ENCODE assay signal across 1 cellular context in genomic region chr13:63696055-63696454, GRCh38.
TF ChIP-seq lines count a peak whose summit lies in the region.

No MANE protein-coding gene starts in this region.

TF ChIP-seq in SK-N-SH, 30 proteins besides CTCF, POLR2A, EP300 and RAD21 (continued from another document):
- TF ChIP-seq REST (IDR thresholded peaks at IDR 0.05; ENCODE audit: low read depth, low read length) = no peak
TF ChIP-seq in SK-N-SH: peak in this region for 0.
